Comparison of ENCODE assay signal across 24 cellular contexts in genomic region chr6:37236921-37237320, GRCh38. TPM values are rescaled to one million over a fixed set of nuclear protein-coding genes. Genes with fewer than 3 reads are reported as not detected.
DNase-seq lines count a peak whose midpoint lies in the region; ATAC-seq, FAIRE-seq and TF ChIP-seq lines count a peak whose summit lies in the region.
"Had no signal": no experiment of that assay in that cellular context is flagged by ENCODE, and none has a peak within 500 bp of the region (broad histone marks: within the 10 kb centered on the region; RNA-seq: fewer than 3 reads in every experiment).

No MANE protein-coding gene starts in this region.

- H3K4me1 ChIP-seq in DND-41 (ENCODE audit: insufficient read depth, low read length) (peaks cover 20% of the 10 kb centered on the region), Karpas-422 (ENCODE audit: low read length) (0 out of 2 replicates have a peak, but pooled peaks cover 4% of the 10 kb centered on the region)

- H3K27me3 ChIP-seq in DND-41 (ENCODE audit: insufficient read depth, low read length, poor library complexity) (no peaks in the 10 kb centered on the region), Karpas-422 (ENCODE audit: low read length) (no peaks in the 10 kb centered on the region)
- H3K27me3 ChIP-seq: BLaER1 treated with 17β-estradiol and CSF1 and Interleukin-3, amounts not matched to agents 10 nM and 100 nM; heart right ventricle had no signal

- no peak overlapping the region for H3K4me2 ChIP-seq in DND-41 (ENCODE audit: insufficient read depth, low read length)
- H3K4me2 ChIP-seq in Karpas-422 (ENCODE audit: low read depth, low read length, poor library complexity, severe bottlenecking), result no peak overlapping the region
- H3K4me2 ChIP-seq: BLaER1 treated with 17β-estradiol and CSF1 and Interleukin-3, amounts not matched to agents 10 nM and 100 nM had no signal

- no peak for FAIRE-seq in RCC 7860 (lab: Jason Lieb, UNC)
- FAIRE-seq: D721Med, G401.6, urothelium cell line had no signal

- H3K9me3 ChIP-seq in DND-41 (ENCODE audit: insufficient read depth, low read length, severe bottlenecking) (no peaks in the 10 kb centered on the region), Karpas-422 (ENCODE audit: low read length) (no peaks in the 10 kb centered on the region)
- H3K9me3 ChIP-seq: heart right ventricle had no signal

- no peak overlapping the region for H2AFZ ChIP-seq in DND-41 (ENCODE audit: low read depth, low read length)
- no peak overlapping the region for H2AFZ ChIP-seq in Karpas-422 (ENCODE audit: low read length)

- TF ChIP-seq CTCF in DND-41 (IDR thresholded peaks at IDR 0.05; ENCODE audit: borderline replicate concordance, extremely low read depth, low read length, poor library complexity, severe bottlenecking), result no peak
- no peak for TF ChIP-seq CTCF in chondrocyte (IDR thresholded peaks at IDR 0.05)
- no peak for TF ChIP-seq CTCF in nephron (IDR thresholded peaks at IDR 0.05; ENCODE audit: unreplicated experiment in 3 of 3)

- DNase-seq in DND-41 (no peak), RCC 7860 (ENCODE audit: low spot score) (peak; percentile 61), chondrocyte (ENCODE audit: low spot score) (no peak), NCI-H2029 treated with DMSO at 0.1 percent for 48 hours (lab: John Stamatoyannopoulos, UW) (no peak), Karpas-422 (no peak)
- DNase-seq: ACHN; activated CD4-positive, alpha-beta T cell treated with anti-CD3 and anti-CD28 coated beads, Interleukin-2, amount 50 U/mL, for 1 hour; activated CD8-positive, alpha-beta memory T cell treated with anti-CD3 and anti-CD28 coated beads, Interleukin-2, amount 50 U/mL, for 4 hours; activated effector memory CD4-positive, alpha-beta T cell treated with Interleukin-2 at 50 U/mL for 16 hours; endodermal cell; heart right ventricle; left ventricle myocardium superior; NCI-H146; NCI-H774; nucleus accumbens; SHP77; stimulated activated CD4-positive, alpha-beta T cell treated with anti-CD3 and anti-CD28 coated beads, Interleukin-12 subunit alpha, Interleukin-12 subunit beta, amount 100 ng/mL, for 4 hours had no signal

- H3K36me3 Mint-ChIP-seq in chondrocyte (ENCODE audit: low read depth) (no peaks in the 10 kb centered on the region), nephron (ENCODE audit: low read depth) (no peaks in the 10 kb centered on the region)

- ATAC-seq in DND-41 (ENCODE audit: insufficient read depth, low read depth) (no peak), HG02642 (IDR thresholded peaks at IDR 0.05; ENCODE audit: poor library complexity, unreplicated experiment) (no peak), GM19397 (IDR thresholded peaks at IDR 0.05; ENCODE audit: unreplicated experiment) (no peak)
- ATAC-seq: heart right ventricle, left ventricle myocardium superior had no signal

- H3K9me3 Mint-ChIP-seq in chondrocyte (ENCODE audit: low read depth) (peaks cover 2% of the 10 kb centered on the region), nephron (peaks cover 5% of the 10 kb centered on the region)

- no peaks in the 10 kb centered on the region for H3K27me3 Mint-ChIP-seq in chondrocyte (ENCODE audit: low read depth)
- no peaks in the 10 kb centered on the region for H3K27me3 Mint-ChIP-seq in nephron (ENCODE audit: low read depth)

- H3K36me3 ChIP-seq in DND-41 (ENCODE audit: insufficient read depth, low read length) (no peaks in the 10 kb centered on the region), Karpas-422 (ENCODE audit: insufficient read depth, low read length) (no peaks in the 10 kb centered on the region)
- H3K36me3 ChIP-seq: BLaER1 treated with 17β-estradiol and CSF1 and Interleukin-3, amounts not matched to agents 10 nM and 100 nM; heart right ventricle had no signal

- H3K9me2 ChIP-seq in Karpas-422 (replicated peaks; ENCODE audit: insufficient read depth, low read length), result no peaks in the 10 kb centered on the region

- H3K4me1 Mint-ChIP-seq in chondrocyte (ENCODE audit: low read depth) (peaks cover 38% of the 10 kb centered on the region), nephron (peaks cover 43% of the 10 kb centered on the region)

- H3K9ac ChIP-seq in DND-41 (ENCODE audit: low read depth, low read length) (no peak overlapping the region), Karpas-422 (ENCODE audit: low read length) (no peak overlapping the region)
- H3K9ac ChIP-seq: BLaER1 treated with 17β-estradiol and CSF1 and Interleukin-3, amounts not matched to agents 10 nM and 100 nM had no signal

- H4K20me1 ChIP-seq in DND-41 (ENCODE audit: insufficient read depth, low read length) (no peaks in the 10 kb centered on the region), Karpas-422 (ENCODE audit: insufficient read depth, low read depth, low read length) (no peaks in the 10 kb centered on the region)
- H4K20me1 ChIP-seq: BLaER1 treated with 17β-estradiol and CSF1 and Interleukin-3, amounts not matched to agents 10 nM and 100 nM had no signal

- H3K79me2 ChIP-seq in DND-41 (ENCODE audit: insufficient read depth, low read length) (peaks cover 2% of the 10 kb centered on the region), Karpas-422 (ENCODE audit: low read length) (no peaks in the 10 kb centered on the region)

- H3K4me3 ChIP-seq in DND-41 (ENCODE audit: low read depth in 1 of 2, low read length in 2 of 2) (no peak overlapping the region), Karpas-422 (ENCODE audit: low read length) (no peak overlapping the region)
- H3K4me3 ChIP-seq: BLaER1 treated with 17β-estradiol and CSF1 and Interleukin-3, amounts not matched to agents 10 nM and 100 nM; heart right ventricle had no signal

- peak overlapping the region; percentile 11; the same call in 1 of the 2 replicates for H3K27ac ChIP-seq in DND-41 (ENCODE audit: low read length)
- no peak overlapping the region for H3K27ac ChIP-seq in Karpas-422 (ENCODE audit: low read length)
- H3K27ac ChIP-seq: BLaER1 treated with 17β-estradiol and CSF1 and Interleukin-3, amounts not matched to agents 10 nM and 100 nM; heart right ventricle had no signal

- H3K4me3 Mint-ChIP-seq in chondrocyte (ENCODE audit: unreplicated experiment) (no peak overlapping the region), nephron (no peak overlapping the region)
- H3K4me3 Mint-ChIP-seq: endodermal cell had no signal

- H3K27ac Mint-ChIP-seq in chondrocyte (ENCODE audit: unreplicated experiment) (peak overlapping the region; percentile 34), nephron (peak overlapping the region in 2 of 3 experiments; percentile 72 to 85)
- H3K27ac Mint-ChIP-seq: endodermal cell had no signal

RNA-seq across cellular contexts. Expression of gene TBC1D22B, which starts 20.7 kb away (rescaled TPM):
- total RNA-seq in chondrocyte, result 10.9 to 11.5 TPM (median 10.9 TPM) in 3 replicates
- total RNA-seq in Karpas-422 (2014; rRNA removed; shearing (Covaris generic); ENCODE audit: low replicate concordance), result 9.2 and 9.6 TPM in 2 replicates

RNA-seq across cellular contexts. Expression of gene TMEM217, which starts 21.0 kb away (rescaled TPM):
- 1.8 to 4.5 TPM (median 4.0 TPM) in 3 replicates for total RNA-seq in chondrocyte
- 0.22 TPM in 1 of 2 replicates, not detected in the other for total RNA-seq in Karpas-422 (2014; rRNA removed; shearing (Covaris generic); ENCODE audit: low replicate concordance)
- total RNA-seq: left ventricle myocardium superior had no signal
